In the genomic region with DNA sequence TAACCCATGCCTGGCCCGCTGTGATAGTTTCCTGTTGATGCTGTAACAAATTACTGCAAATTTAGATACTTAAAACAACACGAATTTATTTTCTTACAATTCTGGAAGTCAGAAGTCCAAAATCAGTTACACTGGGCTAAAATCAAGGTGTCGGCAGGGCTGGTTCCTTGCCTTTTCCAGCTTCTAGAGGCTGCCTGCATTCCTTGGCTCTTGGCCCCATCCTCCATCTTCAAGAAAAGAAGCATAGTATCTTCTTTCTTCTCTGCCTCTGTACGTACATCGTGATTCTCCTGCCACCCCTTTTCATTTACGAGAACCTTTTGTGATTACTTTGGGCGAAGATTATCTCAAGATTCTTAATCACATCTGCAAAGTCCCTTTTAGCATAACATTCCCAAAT, we compare ENCODE assay signal across 1 cellular context.
TF ChIP-seq lines count a peak whose summit lies in the region.

No MANE protein-coding gene starts in this region.

TF ChIP-seq in H1, 55 proteins besides CTCF, POLR2A, EP300 and RAD21:
- TF ChIP-seq KDM1A (IDR thresholded peaks at IDR 0.05; ENCODE audit: borderline replicate concordance, low read length) (peak; percentile 65; the same call in 1 of the 2 replicates), CHD7 (IDR thresholded peaks at IDR 0.05; ENCODE audit: insufficient replicate concordance, low read length) (no peak)
